Comparison of ENCODE assay signal across 8 cellular contexts in genomic region chr3:4985330-4986174, GRCh38. TPM values are rescaled to one million over a fixed set of nuclear protein-coding genes. Genes with fewer than 3 reads are reported as not detected.
A peak's percentile ranks its signal among the peaks of the same experiment; 100 is the strongest.
DNase-seq lines count a peak whose midpoint lies in the region; ATAC-seq, FAIRE-seq and TF ChIP-seq lines count a peak whose summit lies in the region.

No MANE protein-coding gene starts in this region.

- no peak for TF ChIP-seq CTCF in kidney (IDR thresholded peaks at IDR 0.05; ENCODE audit: borderline replicate concordance, extremely low read depth, insufficient read depth)

- peak overlapping the region; percentile 3 to 41 for H3K4me3 ChIP-seq in kidney (ENCODE audit: low read length in 2 of 2)
- peak overlapping the region in 4 of 5 donors; percentile 12 to 63 (median 43) for H3K4me3 ChIP-seq in subcutaneous abdominal adipose tissue (ENCODE audit: low read depth in 1 of 5, low read length in 5 of 5)
- H3K4me3 ChIP-seq in HAP-1, result no peak overlapping the region

- H3K9me3 ChIP-seq in kidney (ENCODE audit: control insufficient read depth in 1 of 2, low read length in 2 of 2), result no peaks in the 10 kb centered on the region
- no peaks in the 10 kb centered on the region for H3K9me3 ChIP-seq in subcutaneous abdominal adipose tissue (ENCODE audit: control insufficient read depth in 5 of 5, low read length in 5 of 5)
- H3K9me3 ChIP-seq in HAP-1, result no peaks in the 10 kb centered on the region

- no peak for ATAC-seq in GM19035 (IDR thresholded peaks at IDR 0.05; ENCODE audit: unreplicated experiment)

- peak; percentile 71 for DNase-seq in ACHN
- peak; percentile 67 for DNase-seq in HT1080 (ENCODE audit: low read depth)
- DNase-seq in kidney, result peak; percentile 82
- DNase-seq in HAP-1 (ENCODE audit: low spot score in 2 of 2), result no peak
- no peak for DNase-seq in hippocampal formation (lab: John Stamatoyannopoulos, UW)

- WGBS in adipose tissue, 3 donors, result 49 to 66% (median 58%) methylated on average over 10 of the region's 10 CpGs

- H3K27me3 ChIP-seq in subcutaneous abdominal adipose tissue (ENCODE audit: control insufficient read depth in 5 of 5, insufficient read depth in 4 of 5, low read length in 5 of 5) (no peaks in the 10 kb centered on the region), HAP-1 (ENCODE audit: low read depth) (no peaks in the 10 kb centered on the region)

- intact Hi-C loops in kidney (cut with DNase I), result no loop called here

- no peak for FAIRE-seq in kidney (lab: Jason Lieb, UNC)

- in situ Hi-C loops in ACHN (cut with HindIII; ENCODE audit: low pct_ligation_motif_present, low pct_unique_long_range_greater_than_20kb, low sequenced_read_pairs) (no loop called here), HAP-1 (cut with MboI; ENCODE audit: low sequenced_read_pairs) (loop anchor here (25.0 kb wide), 1 partner anchor 673 kb away; the partner anchor contains the start of gene SETMAR)

- H3K27ac ChIP-seq in adipose tissue (ENCODE audit: low read depth, low read length) (peak overlapping the region; percentile 82), kidney (ENCODE audit: low read depth in 2 of 2, low read length in 2 of 2) (peak overlapping the region; percentile 97), subcutaneous abdominal adipose tissue (ENCODE audit: low read depth, low read length) (peak overlapping the region; percentile 77)

- H3K9ac ChIP-seq in kidney (ENCODE audit: low read length in 2 of 2) (peak overlapping the region; percentile 54 to 87), subcutaneous abdominal adipose tissue (ENCODE audit: low read length in 5 of 5) (peak overlapping the region; percentile 14 to 78 (median 46))

- peaks cover 21 to 37% of the 10 kb centered on the region in 2 donors for H3K36me3 ChIP-seq in kidney (ENCODE audit: control insufficient read depth in 1 of 2, insufficient read depth in 2 of 2, low read length in 2 of 2)
- H3K36me3 ChIP-seq in subcutaneous abdominal adipose tissue (ENCODE audit: control insufficient read depth in 5 of 5, insufficient read depth in 5 of 5, low read length in 5 of 5), result peaks cover 3 to 31% (median 13%) of the 10 kb centered on the region in 5 donors
- H3K36me3 ChIP-seq in HAP-1 (replicated peaks), result peaks cover 26% of the 10 kb centered on the region

- H3K4me1 ChIP-seq in kidney (ENCODE audit: control insufficient read depth in 1 of 2, insufficient read depth in 1 of 2, low read depth in 1 of 2, low read length in 2 of 2), result peaks cover 14 to 26% of the 10 kb centered on the region in 2 donors
- H3K4me1 ChIP-seq in subcutaneous abdominal adipose tissue (ENCODE audit: control insufficient read depth in 5 of 5, insufficient read depth in 5 of 5, low read length in 5 of 5), result peaks cover 25 to 85% (median 73%) of the 10 kb centered on the region in 5 donors
- H3K4me1 ChIP-seq in HAP-1, result peaks cover 19% of the 10 kb centered on the region

RNA-seq across cellular contexts. Expression of gene BHLHE40, which starts 6.3 kb away (rescaled TPM):
- 14.1 and 19.2 TPM in 2 replicates for total RNA-seq in HT1080 (2014; rRNA removed; shearing (Covaris generic))
- polyA plus RNA-seq in HT1080 (2015; cell fraction: cytosol; rRNA removed), result 42.3 and 51.3 TPM in 2 replicates
- 85.2 and 104 TPM in 2 replicates for polyA plus RNA-seq in HT1080 (2015; cell fraction: nucleus; rRNA removed)
- polyA plus RNA-seq in adipose tissue (100 to 1,000 TPM in 1 of 3 donors, 10 to 100 TPM in 2; 39.0 to 138 (median 80.4) TPM), kidney (ENCODE audit: insufficient read depth, low read depth, low replicate concordance) (39.4 TPM)
- total RNA-seq in kidney, result 147 TPM

Comparison
In these comparisons a context has a peak if more than half of its experiments do, and no peak if none do; other contexts are left out.
1. DNase-seq: peak in ACHN (single experiment), HT1080 (single experiment) and kidney (single experiment); none in HAP-1 (0 of 2) and hippocampal formation (0 of 2).
2. Peak in every context shown above with its lines, with median percentiles within 50 percentile points of each other: H3K27ac ChIP-seq.